ENCODE assay signal across 21 cellular contexts in genomic region chr11:93940395-93940794, GRCh38.
DNase-seq lines count a peak whose midpoint lies in the region; ATAC-seq, FAIRE-seq and TF ChIP-seq lines count a peak whose summit lies in the region.
"Had no signal": no experiment of that assay in that cellular context is flagged by ENCODE, and none has a peak within 500 bp of the region (broad histone marks: within the 10 kb centered on the region; RNA-seq: fewer than 3 reads in every experiment).

No MANE protein-coding gene starts in this region.

- BruUV-seq in HepG2 (replicated peaks; lab: Mats Ljungman, UMichigan), result no TSS peak

- FAIRE-seq in HepG2 (lab: Jason Lieb, UNC), result no peak
- FAIRE-seq: G401.6, GM12892, H54 had no signal

- H3K79me2 ChIP-seq in HepG2 (ENCODE audit: insufficient read depth, low read length), result no peaks in the 10 kb centered on the region

- H3K4me3 ChIP-seq in HepG2 (replicated peaks in 1 of 3; ENCODE audit: insufficient read depth in 1 of 3, low read depth in 2 of 3, low read length in 3 of 3) (no peak overlapping the region), right lobe of liver (no peak overlapping the region), RWPE2 (ENCODE audit: severe bottlenecking) (no peak overlapping the region)
- H3K4me3 ChIP-seq: BLaER1, HAP-1 had no signal

- TF ChIP-seq CTCF in HepG2 (CRISPR knock-in tag; IDR thresholded peaks at IDR 0.05) (no peak), right lobe of liver (IDR thresholded peaks at IDR 0.05) (no peak), RWPE2 (IDR thresholded peaks at IDR 0.05; ENCODE audit: poor library complexity, severe bottlenecking) (no peak), foreskin keratinocyte (conservative IDR thresholded peaks at IDR 0.05) (no peak)

- H3K9me3 ChIP-seq in HepG2 (ENCODE audit: low read length) (no peaks in the 10 kb centered on the region), right lobe of liver (no peaks in the 10 kb centered on the region), RWPE2 (ENCODE audit: severe bottlenecking) (no peaks in the 10 kb centered on the region)
- H3K9me3 ChIP-seq: BLaER1, Caco-2, HAP-1 had no signal

- no peak overlapping the region for H3K4me2 ChIP-seq in HepG2 (ENCODE audit: low read depth, low read length)
- H3K4me2 ChIP-seq: BLaER1 had no signal

- in situ Hi-C loops in HepG2 (cut with HindIII; ENCODE audit: extremely low pct_ligation_motif_present, low pct_unique_long_range_greater_than_20kb), result no loop called here

- POLR2A ChIA-PET in HepG2 (lab: Yijun Ruan, JAX), result no interaction called here

- DNase-seq in HepG2 (ENCODE audit: low spot score), result no peak
- DNase-seq in right lobe of liver, result no peak
- DNase-seq in RWPE2 (ENCODE audit: low spot score), result no peak
- DNase-seq in foreskin keratinocyte, result no peak
- DNase-seq in activated CD4-positive, alpha-beta T cell treated with anti-CD3 and anti-CD28 coated beads, Interleukin-2, amount 50 U/mL, for 48 hours, result no peak
- DNase-seq in AG08396 (ENCODE audit: low spot score), result no peak
- no peak for DNase-seq in NCI-H1436 treated with DMSO at 0.1 percent for 48 hours (lab: John Stamatoyannopoulos, UW)
- DNase-seq: 8988T; Caco-2; CD4-positive, CD25-positive, alpha-beta regulatory T cell; CD8-positive, alpha-beta T cell; DMS153; DND-41; GOT3; HFFc6 had no signal

- intact Hi-C loops in HepG2 (cut with micrococcal nuclease; ENCODE audit: unreplicated experiment), result no loop called here
- intact Hi-C loops in right lobe of liver (cut with DNase I), result no loop called here

- 23% methylated on average over 2 of the region's 2 CpGs for WGBS in HepG2 (ENCODE audit: low lambda C conversion rate)
- 85% methylated on average over 2 of the region's 2 CpGs for WGBS in right lobe of liver (ENCODE audit: insufficient coverage, low coverage, low lambda C conversion rate, missing lambda C conversion rate)

- TF ChIP-seq POLR2A in HepG2 (IDR thresholded peaks at IDR 0.05; ENCODE audit: insufficient read depth in 1 of 2, low read depth in 2 of 2, low read length in 2 of 2), result no peak
- no peak for TF ChIP-seq POLR2A in right lobe of liver (IDR thresholded peaks at IDR 0.05)

- no peaks in the 10 kb centered on the region for H3K4me1 ChIP-seq in HepG2 (ENCODE audit: insufficient read depth, low read length)
- no peaks in the 10 kb centered on the region for H3K4me1 ChIP-seq in right lobe of liver
- H3K4me1 ChIP-seq in RWPE2 (ENCODE audit: insufficient read depth, poor library complexity, severe bottlenecking), result peaks cover 33% of the 10 kb centered on the region
- peaks cover 33% of the 10 kb centered on the region for H3K4me1 ChIP-seq in foreskin keratinocyte
- H3K4me1 ChIP-seq: BLaER1, Caco-2, HAP-1 had no signal

- no peak for TF ChIP-seq RAD21 in HepG2 (CRISPR knock-in tag; IDR thresholded peaks at IDR 0.05)

- no peak for TF ChIP-seq EP300 in HepG2 (IDR thresholded peaks at IDR 0.05; ENCODE audit: low read depth in 2 of 2, low read length in 2 of 2)
- TF ChIP-seq EP300 in HepG2 (CRISPR knock-in tag; IDR thresholded peaks at IDR 0.05; ENCODE audit: borderline replicate concordance), result no peak

- H3K27ac ChIP-seq in HepG2 (ENCODE audit: extremely low read length, insufficient read depth, low read length) (no peak overlapping the region), right lobe of liver (no peak overlapping the region), RWPE2 (ENCODE audit: poor library complexity, severe bottlenecking) (peak overlapping the region; percentile 97), foreskin keratinocyte (peak overlapping the region; percentile 13)
- H3K27ac ChIP-seq: BLaER1, C4-2B had no signal

- H3K27me3 ChIP-seq in HepG2 (ENCODE audit: control insufficient read depth in 1 of 2, insufficient read depth in 2 of 2, low read length in 2 of 2) (no peaks in the 10 kb centered on the region; a peak in 1 of 5 replicates), right lobe of liver (no peaks in the 10 kb centered on the region), RWPE2 (ENCODE audit: insufficient read depth, poor library complexity, severe bottlenecking) (no peaks in the 10 kb centered on the region), foreskin keratinocyte (no peaks in the 10 kb centered on the region)

- CTCF ChIA-PET in HepG2 (lab: Yijun Ruan, JAX; ENCODE audit: low intra/inter-chr PET ratio, low total read pairs), result no interaction called here

- no peak overlapping the region for H2AFZ ChIP-seq in HepG2 (ENCODE audit: low read length)

- H3K36me3 ChIP-seq in HepG2 (replicated peaks in 1 of 2; ENCODE audit: control insufficient read depth in 1 of 2, insufficient read depth in 2 of 2, low read length in 2 of 2) (no peaks in the 10 kb centered on the region), right lobe of liver (no peaks in the 10 kb centered on the region), RWPE2 (ENCODE audit: low read depth) (no peaks in the 10 kb centered on the region)
- H3K36me3 ChIP-seq: BLaER1, HAP-1 had no signal

- H3K9ac ChIP-seq in HepG2 (ENCODE audit: insufficient read depth, low read depth, low read length), result no peak overlapping the region
- H3K9ac ChIP-seq: BLaER1 had no signal

- no peaks in the 10 kb centered on the region for H4K20me1 ChIP-seq in HepG2 (ENCODE audit: insufficient read depth, low read length)
- H4K20me1 ChIP-seq: BLaER1 had no signal

- no peak for ATAC-seq in HepG2
- no peak for ATAC-seq in right lobe of liver
- no peak for ATAC-seq in RWPE2 (ENCODE audit: low read depth)
- no peak for ATAC-seq in foreskin keratinocyte
- ATAC-seq: CD8-positive, alpha-beta T cell had no signal

TF ChIP-seq in HepG2, 621 proteins besides CTCF, POLR2A, EP300 and RAD21:
- TF ChIP-seq KDM5A (IDR thresholded peaks at IDR 0.05; ENCODE audit: borderline replicate concordance, low read length), result no peak
- no peak for TF ChIP-seq ZFP1 (CRISPR knock-in tag; IDR thresholded peaks at IDR 0.05)
- TF ChIP-seq ZMAT3 (CRISPR knock-in tag; conservative IDR thresholded peaks at IDR 0.05), result no peak
- TF ChIP-seq MAFF (IDR thresholded peaks at IDR 0.05; ENCODE audit: low read depth, low read length), result peak; percentile 81
- no peak for TF ChIP-seq SAFB2 (CRISPR knock-in tag; IDR thresholded peaks at IDR 0.05; ENCODE audit: borderline replicate concordance, low read depth)
- peak; percentile 81 to 87 for TF ChIP-seq MAFK (conservative IDR thresholded peaks at IDR 0.05 in 1 of 2, IDR thresholded peaks at IDR 0.05 in 1 of 2; ENCODE audit: low read length in 2 of 2)
- no peak for TF ChIP-seq NFYB (CRISPR knock-in tag; IDR thresholded peaks at IDR 0.05)

Comparison
In these comparisons a context has a peak if more than half of its experiments do, and no peak if none do; other contexts are left out.
1. H3K27ac ChIP-seq: peak in RWPE2 (single experiment) and foreskin keratinocyte (single experiment); none in HepG2 (single experiment) and right lobe of liver (0 of 3).